ENCODE assay signal across 1 cellular context in the genomic region with DNA sequence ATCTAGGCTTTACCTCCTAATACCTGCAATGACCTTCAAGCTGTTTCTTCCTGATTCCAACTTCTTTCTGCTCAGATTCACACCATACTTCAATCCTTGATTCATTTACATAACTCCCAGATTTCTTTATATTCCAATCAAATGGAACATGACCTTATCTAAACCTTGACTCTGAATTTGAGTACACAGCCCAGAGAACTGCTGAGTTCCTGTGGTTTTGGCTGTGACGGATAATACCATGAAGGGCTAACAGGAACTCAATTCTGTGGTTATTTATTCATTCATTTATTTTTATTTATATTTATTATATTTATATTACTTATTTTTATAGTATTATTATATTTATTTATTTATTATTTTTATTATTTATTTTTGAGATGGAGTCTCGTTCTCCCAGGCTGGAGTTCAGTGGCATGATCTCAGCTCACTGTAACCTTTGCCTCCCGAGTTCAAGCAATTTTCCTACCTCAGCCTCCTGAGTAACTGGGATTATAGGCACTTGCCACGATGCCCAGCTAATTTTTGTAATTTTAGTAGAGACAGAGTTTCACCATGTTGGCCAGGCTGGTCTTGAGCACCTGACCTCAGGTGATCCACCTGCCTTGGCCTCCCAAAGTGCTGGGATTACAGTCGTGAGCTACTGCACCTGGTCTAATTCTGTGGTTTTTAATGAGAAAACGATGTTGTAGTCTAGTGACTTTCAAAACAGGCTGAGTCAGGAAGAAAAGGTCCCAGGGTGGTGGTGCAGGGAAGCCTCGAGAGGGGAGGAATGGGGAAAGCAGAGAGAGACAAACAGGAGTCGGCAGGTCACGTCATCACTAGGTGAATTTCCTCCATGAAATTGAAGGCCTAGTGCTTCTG.
TF ChIP-seq lines count a peak whose summit lies in the region.

No MANE protein-coding gene starts in this region.

TF ChIP-seq in K562, 482 proteins besides CTCF, POLR2A, EP300 and RAD21:
- TF ChIP-seq C11orf30 (IDR thresholded peaks at IDR 0.05; ENCODE audit: low read depth) (peak; percentile 22; the same call in 1 of the 2 replicates), ZC3H4 (CRISPR knock-in tag; IDR thresholded peaks at IDR 0.05; ENCODE audit: borderline replicate concordance) (no peak), AFF4 (CRISPR knock-in tag; IDR thresholded peaks at IDR 0.05) (no peak)
